Comparison of ENCODE assay signal across 1 cellular context in the genomic region with DNA sequence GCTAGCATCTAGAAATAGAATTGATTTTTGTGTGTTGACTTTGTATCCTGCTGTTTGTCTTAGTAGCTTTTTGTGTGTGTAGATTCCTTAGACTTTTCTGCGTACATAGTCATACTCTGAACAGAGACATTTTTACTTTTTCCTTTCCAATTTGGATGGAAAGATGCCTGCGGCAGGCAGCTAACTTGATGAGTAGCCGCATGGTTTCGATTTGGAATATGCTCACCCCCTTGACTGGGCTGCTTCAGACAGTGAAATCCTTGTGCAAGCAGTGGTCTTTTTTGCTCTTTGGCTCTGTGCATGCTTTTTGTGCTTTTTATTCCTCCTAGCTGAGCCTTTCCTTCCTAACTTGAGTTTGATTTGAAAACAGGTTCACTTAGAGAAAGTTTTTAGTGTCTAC.
TF ChIP-seq lines count a peak whose summit lies in the region.

No MANE protein-coding gene starts in this region.

TF ChIP-seq in IMR-90, 13 proteins besides CTCF, POLR2A, EP300 and RAD21 (continued from another document):
- TF ChIP-seq RFX5 (IDR thresholded peaks at IDR 0.05; ENCODE audit: low read depth, low read length) (no peak), MXI1 (IDR thresholded peaks at IDR 0.05; ENCODE audit: borderline replicate concordance, low read depth, low read length) (no peak), MAFK (IDR thresholded peaks at IDR 0.05; ENCODE audit: low read depth, low read length) (no peak), BHLHE40 (IDR thresholded peaks at IDR 0.05; ENCODE audit: low read depth, low read length) (no peak), NFE2L2 (IDR thresholded peaks at IDR 0.05; ENCODE audit: low read depth, low read length) (no peak), MAZ (IDR thresholded peaks at IDR 0.05; ENCODE audit: borderline replicate concordance, low read depth, low read length) (no peak), CHD1 (IDR thresholded peaks at IDR 0.05; ENCODE audit: low read depth, low read length) (no peak), ELK1 (IDR thresholded peaks at IDR 0.05; ENCODE audit: borderline replicate concordance, low read depth, low read length) (no peak), CEBPB (IDR thresholded peaks at IDR 0.05; ENCODE audit: low read depth, low read length) (no peak), FOS (IDR thresholded peaks at IDR 0.05; ENCODE audit: low read depth, low read length) (no peak), SMC3 (IDR thresholded peaks at IDR 0.05; ENCODE audit: low read depth, low read length) (no peak)
TF ChIP-seq in IMR-90: peak in this region for 0.
